Comparison of ENCODE assay signal across 21 cellular contexts in genomic region chr22:17712441-17712840, GRCh38.
DNase-seq lines count a peak whose midpoint lies in the region; ATAC-seq and TF ChIP-seq lines count a peak whose summit lies in the region.
"Had no signal": no experiment of that assay in that cellular context is flagged by ENCODE, and none has a peak within 500 bp of the region (broad histone marks: within the 10 kb centered on the region; RNA-seq: fewer than 3 reads in every experiment).

No MANE protein-coding gene starts in this region.

- H3K9me3 ChIP-seq in left ventricle myocardium inferior (replicated peaks) = no peaks in the 10 kb centered on the region
- H3K9me3 ChIP-seq: pancreas, SJSA1 had no signal

- no peak overlapping the region for H3K4me3 Mint-ChIP-seq in central memory CD8-positive, alpha-beta T cell
- H3K4me3 Mint-ChIP-seq: activated naive CD8-positive, alpha-beta T cell treated with anti-CD3 and anti-CD28 coated beads, Interleukin-2, amount 50 U/mL, for 24 hours; CD8-positive, alpha-beta memory T cell had no signal

- H3K27me3 Mint-ChIP-seq in central memory CD8-positive, alpha-beta T cell = no peaks in the 10 kb centered on the region
- H3K27me3 Mint-ChIP-seq: activated naive CD8-positive, alpha-beta T cell treated with anti-CD3 and anti-CD28 coated beads, Interleukin-2, amount 50 U/mL, for 24 hours; CD8-positive, alpha-beta memory T cell had no signal

- no peaks in the 10 kb centered on the region for H3K27me3 ChIP-seq in left ventricle myocardium inferior (ENCODE audit: low read depth)
- H3K27me3 ChIP-seq: pancreas, SJSA1 had no signal

- H3K36me3 Mint-ChIP-seq in central memory CD8-positive, alpha-beta T cell (ENCODE audit: insufficient read depth) = peaks cover 3% of the 10 kb centered on the region

- H3K27ac Mint-ChIP-seq in central memory CD8-positive, alpha-beta T cell (ENCODE audit: low read depth) = peak overlapping the region; percentile 19
- H3K27ac Mint-ChIP-seq: activated naive CD8-positive, alpha-beta T cell treated with anti-CD3 and anti-CD28 coated beads, Interleukin-2, amount 50 U/mL, for 24 hours had no signal

- H3K4me1 ChIP-seq in left ventricle myocardium inferior = peaks cover 30% of the 10 kb centered on the region
- H3K4me1 ChIP-seq: pancreas had no signal

- peak; percentile 23 for DNase-seq in AG10803 (ENCODE audit: low read depth)
- peak; percentile 9 for DNase-seq in NCI-H524 treated with DMSO at 0.1 percent for 48 hours (lab: John Stamatoyannopoulos, UW)
- DNase-seq in central memory CD8-positive, alpha-beta T cell (ENCODE audit: low spot score in 2 of 2) = no peak
- DNase-seq in fibroblast of villous mesenchyme (ENCODE audit: low read depth) = peak; percentile 76
- DNase-seq in LoVo (ENCODE audit: low spot score) = no peak
- no peak for DNase-seq in left ventricle myocardium inferior
- DNase-seq: activated CD4-positive, alpha-beta T cell treated with anti-CD3 and anti-CD28 coated beads for 1 hour; activated naive CD8-positive, alpha-beta T cell treated with anti-CD3 and anti-CD28 coated beads, Interleukin-2, amount 50 U/mL, for 24 hours; CD8-positive, alpha-beta memory T cell; DND-41; head of caudate nucleus; NCI-H1048; NCI-H2081 treated with DMSO at 0.1 percent for 48 hours; NCI-H526 treated with DMSO at 0.1 percent for 48 hours; pancreas; stimulated activated CD4-positive, alpha-beta T cell treated with anti-CD3 and anti-CD28 coated beads, Interleukin-2, amount 100 ng/mL, for 48 hours had no signal

- H3K4me1 Mint-ChIP-seq in central memory CD8-positive, alpha-beta T cell = no peaks in the 10 kb centered on the region

- ATAC-seq in central memory CD8-positive, alpha-beta T cell (replicated peaks; ENCODE audit: extremely low read depth, poor library complexity, severe bottlenecking) = no peak
- ATAC-seq in GM21515 (IDR thresholded peaks at IDR 0.05; ENCODE audit: unreplicated experiment) = no peak
- ATAC-seq in GM21576 (IDR thresholded peaks at IDR 0.05; ENCODE audit: unreplicated experiment) = no peak
- ATAC-seq: activated naive CD8-positive, alpha-beta T cell treated with anti-CD3 and anti-CD28 coated beads, Interleukin-2, amount 50 U/mL, for 24 hours; HCT116 had no signal

- intact Hi-C loops in left ventricle myocardium inferior (cut with micrococcal nuclease) = no loop called here

- H3K4me3 ChIP-seq in AG10803 (ENCODE audit: low read length) = no peak overlapping the region
- H3K4me3 ChIP-seq in fibroblast of villous mesenchyme (ENCODE audit: low read depth, low read length) = no peak overlapping the region
- no peak overlapping the region for H3K4me3 ChIP-seq in left ventricle myocardium inferior
- H3K4me3 ChIP-seq: lung, pancreas, SJSA1 had no signal

- TF ChIP-seq CTCF in AG10803 (conservative IDR thresholded peaks at IDR 0.05; ENCODE audit: low read length) = no peak
- TF ChIP-seq CTCF in fibroblast of villous mesenchyme (IDR thresholded peaks at IDR 0.05; ENCODE audit: insufficient read depth, low read depth, low read length) = no peak
- no peak for TF ChIP-seq CTCF in left ventricle myocardium inferior (IDR thresholded peaks at IDR 0.05; ENCODE audit: borderline replicate concordance)

- H3K27ac ChIP-seq in left ventricle myocardium inferior (replicated peaks) = no peak overlapping the region
- H3K27ac ChIP-seq: pancreas, SJSA1 had no signal

- peaks cover 8% of the 10 kb centered on the region for H3K36me3 ChIP-seq in left ventricle myocardium inferior
- H3K36me3 ChIP-seq: pancreas had no signal

- H3K9me3 Mint-ChIP-seq in central memory CD8-positive, alpha-beta T cell = no peaks in the 10 kb centered on the region
- H3K9me3 Mint-ChIP-seq: activated naive CD8-positive, alpha-beta T cell treated with anti-CD3 and anti-CD28 coated beads, Interleukin-2, amount 50 U/mL, for 24 hours; CD8-positive, alpha-beta memory T cell had no signal

Comparison
In these comparisons a context has a peak if more than half of its experiments do, and no peak if none do; other contexts are left out.
1. DNase-seq: peak in AG10803 (single experiment), NCI-H524 treated with DMSO at 0.1 percent for 48 hours (single experiment) and fibroblast of villous mesenchyme (single experiment); none in central memory CD8-positive, alpha-beta T cell (0 of 2), LoVo (single experiment) and left ventricle myocardium inferior (single experiment).